In genomic region chr13:61413572-61413971, GRCh38 we compare ENCODE assay signal across 13 cellular contexts.
DNase-seq lines count a peak whose midpoint lies in the region; ATAC-seq lines count a peak whose summit lies in the region.
"Had no signal": no experiment of that assay in that cellular context is flagged by ENCODE, and none has a peak within 500 bp of the region (broad histone marks: within the 10 kb centered on the region; RNA-seq: fewer than 3 reads in every experiment).

No MANE protein-coding gene starts in this region.

- DNase-seq in NCI-H69 (lab: John Stamatoyannopoulos, UW): peak; percentile 9
- DNase-seq in ecto neural progenitor cell (ENCODE audit: low spot score): peak; percentile 53
- DNase-seq in kidney tubule cell (ENCODE audit: low spot score): peak; percentile 4
- no peak for DNase-seq in skeletal muscle cell (ENCODE audit: low read depth)
- DNase-seq in middle frontal gyrus (ENCODE audit: extremely low spot score, low spot score): no peak
- DNase-seq in stimulated activated CD4-positive, alpha-beta T cell treated with anti-CD3 and anti-CD28 coated beads, Interleukin-4, amount 100 ng/mL, for 24 hours: no peak
- DNase-seq: activated B cell treated with CpG ODN at 0.5 μM for 24 hours; activated effector memory CD4-positive, alpha-beta T cell treated with Interleukin-2 at 50 U/mL for 16 hours; dermis blood vessel endothelial cell; NCI-H1694; RPMI8226 had no signal

- no peak for ATAC-seq in HG03045 (IDR thresholded peaks at IDR 0.05; ENCODE audit: unreplicated experiment)
- ATAC-seq: psoas muscle had no signal

- peak overlapping the region; percentile 30 for H3K4me3 ChIP-seq in skeletal muscle cell (ENCODE audit: low read depth, low read length)

Comparison
In these comparisons a context has a peak if more than half of its experiments do, and no peak if none do; other contexts are left out.
1. DNase-seq: peak in NCI-H69 (single experiment), ecto neural progenitor cell (single experiment) and kidney tubule cell (single experiment); none in skeletal muscle cell (single experiment), middle frontal gyrus (single experiment) and stimulated activated CD4-positive, alpha-beta T cell treated with anti-CD3 and anti-CD28 coated beads, Interleukin-4, amount 100 ng/mL, for 24 hours (single experiment).